Comparison of ENCODE assay signal across 14 cellular contexts in the genomic region with DNA sequence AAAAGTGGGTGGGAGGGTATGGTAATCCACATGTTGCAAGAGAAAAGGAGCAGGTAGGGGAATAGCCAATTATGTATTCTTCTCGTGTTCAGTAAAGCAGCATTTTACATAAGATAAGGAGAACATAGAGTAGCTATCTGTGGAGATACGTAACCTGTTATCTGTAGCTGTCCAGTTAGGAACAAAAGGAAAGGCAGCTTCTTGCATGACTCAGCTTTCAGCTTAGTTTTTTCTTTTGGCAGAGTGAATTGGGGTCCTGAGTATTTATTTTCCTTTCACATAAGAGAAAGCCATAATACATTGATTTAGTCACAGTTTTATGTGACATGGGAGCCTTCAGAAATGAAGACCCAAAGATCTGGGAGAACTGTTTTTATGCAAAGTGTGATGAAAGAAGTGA.
DNase-seq lines count a peak whose midpoint lies in the region; ATAC-seq and TF ChIP-seq lines count a peak whose summit lies in the region.
"Had no signal": no experiment of that assay in that cellular context is flagged by ENCODE, and none has a peak within 500 bp of the region (broad histone marks: within the 10 kb centered on the region; RNA-seq: fewer than 3 reads in every experiment).

No MANE protein-coding gene starts in this region.

- H3K4me2 ChIP-seq in mesendoderm (ENCODE audit: low read length), result no peak overlapping the region
- no peak overlapping the region for H3K4me2 ChIP-seq in PC-3 (ENCODE audit: low read length)

- H3K9me3 ChIP-seq in PC-3 (ENCODE audit: low read length), result no peaks in the 10 kb centered on the region
- H3K9me3 ChIP-seq: BE2C had no signal

- H2AFZ ChIP-seq in PC-3 (ENCODE audit: low read length), result no peak overlapping the region
- H2AFZ ChIP-seq: GM23248 had no signal

- H4K20me1 ChIP-seq in PC-3 (ENCODE audit: low read length), result no peaks in the 10 kb centered on the region

- no peak overlapping the region for H3K23ac ChIP-seq in mesendoderm (ENCODE audit: low read length)

- H3K4me1 ChIP-seq in mesendoderm (ENCODE audit: control insufficient read depth, low read depth, low read length) (no peaks in the 10 kb centered on the region), PC-3 (ENCODE audit: insufficient read depth, low read length) (peaks cover 25% of the 10 kb centered on the region)
- H3K4me1 ChIP-seq: BE2C had no signal

- H2BK15ac ChIP-seq in mesendoderm (replicated peaks; ENCODE audit: low read depth), result no peak overlapping the region

- H3K27ac ChIP-seq in brain microvascular endothelial cell (no peak overlapping the region), mesendoderm (ENCODE audit: low read depth, low read length) (no peak overlapping the region), PC-3 (ENCODE audit: low read length) (no peak overlapping the region)
- H3K27ac ChIP-seq: C4-2B, GM23248 had no signal

- no TSS peak for BruUV-seq in PC-3 (replicated peaks; lab: Mats Ljungman, UMichigan)

- no peak overlapping the region for H3K4ac ChIP-seq in mesendoderm (ENCODE audit: low read depth, low read length)

- no peak overlapping the region for H2BK5ac ChIP-seq in mesendoderm (ENCODE audit: low read length)

- no peak overlapping the region for H4K5ac ChIP-seq in mesendoderm (ENCODE audit: low read length)

- TF ChIP-seq CTCF in brain microvascular endothelial cell (IDR thresholded peaks at IDR 0.05; ENCODE audit: low read depth, low read length, missing control alignments), result no peak
- TF ChIP-seq CTCF in PC-3 (conservative IDR thresholded peaks at IDR 0.05; ENCODE audit: low read depth, low read length), result no peak

- no peak overlapping the region for H3K18ac ChIP-seq in mesendoderm (ENCODE audit: low read length)

- H2BK120ac ChIP-seq in mesendoderm (ENCODE audit: low read depth, low read length), result no peak overlapping the region

- intact Hi-C loops in PC-3 (cut with micrococcal nuclease), result no loop called here

- H3K9me2 ChIP-seq in PC-3 (replicated peaks; ENCODE audit: low read length), result no peaks in the 10 kb centered on the region

- no peak overlapping the region for H4K8ac ChIP-seq in mesendoderm (ENCODE audit: low read depth, low read length)

- DNase-seq in EL (peak; percentile 6), brain microvascular endothelial cell (peak; percentile 33), mesendoderm (peak; percentile 1), C1 segment of cervical spinal cord (lab: John Stamatoyannopoulos, UW) (no peak), D341Med (ENCODE audit: low spot score) (no peak), PC-3 (no peak)
- DNase-seq: ACHN; BE2C; CD4-positive, alpha-beta T cell; DMS79 treated with DMSO at 0.1 percent for 48 hours had no signal

- no peak for ATAC-seq in SK-N-SH treated with all-trans-retinoic acid at 6 μM for 48 hours
- ATAC-seq in PC-3, result no peak
- ATAC-seq: GM12878 had no signal

- H3F3A ChIP-seq in PC-3 (ENCODE audit: low read length, unreplicated experiment), result no peaks in the 10 kb centered on the region

- WGBS in mesendoderm (ENCODE audit: extremely low coverage, insufficient coverage, low lambda C conversion rate), result no CpG with 5 or more reads among the region's 2 CpGs

- H3K9ac ChIP-seq in mesendoderm (ENCODE audit: low read length) (no peak overlapping the region), PC-3 (ENCODE audit: low read length) (no peak overlapping the region)
- H3K9ac ChIP-seq: GM23248 had no signal

- H3K56ac ChIP-seq in mesendoderm (ENCODE audit: low read length), result no peak overlapping the region

- POLR2A ChIA-PET in PC-3 (lab: Charles Lee; ENCODE audit: unreplicated experiment), result interaction anchor here (0.7 kb wide), 1 partner anchor 264 kb away, joined by 9 read pairs; no protein-coding TSS in a partner anchor

- CTCF ChIA-PET in PC-3 (lab: Charles Lee), result interaction anchor here (1.1 kb wide), 1 partner anchor 180 kb away, joined by 3 read pairs; no protein-coding TSS in a partner anchor

- no peak overlapping the region for H3K4me3 ChIP-seq in brain microvascular endothelial cell (ENCODE audit: low read depth, low read length)
- H3K4me3 ChIP-seq in mesendoderm (ENCODE audit: low read length), result no peak overlapping the region
- no peak overlapping the region for H3K4me3 ChIP-seq in PC-3 (ENCODE audit: low read length)
- H3K4me3 ChIP-seq: GM12878, GM23248 had no signal

- no peak overlapping the region for H2AK5ac ChIP-seq in mesendoderm (ENCODE audit: low read length)

- in situ Hi-C loops in brain microvascular endothelial cell (cut with HindIII; ENCODE audit: low pct_ligation_motif_present, low sequenced_read_pairs), result no loop called here

- H3K79me1 ChIP-seq in mesendoderm (ENCODE audit: low read length), result no peaks in the 10 kb centered on the region

- no peaks in the 10 kb centered on the region for H3K36me3 ChIP-seq in brain microvascular endothelial cell (replicated peaks)
- H3K36me3 ChIP-seq in mesendoderm (ENCODE audit: control insufficient read depth, insufficient read depth, low read length), result no peaks in the 10 kb centered on the region
- H3K36me3 ChIP-seq in PC-3 (ENCODE audit: low read depth, low read length), result no peaks in the 10 kb centered on the region
- H3K36me3 ChIP-seq: BE2C had no signal

- H3K79me2 ChIP-seq in mesendoderm (ENCODE audit: control insufficient read depth, insufficient read depth, low read length), result no peaks in the 10 kb centered on the region
- H3K79me2 ChIP-seq in PC-3 (ENCODE audit: low read length), result no peaks in the 10 kb centered on the region

- H3K27me3 ChIP-seq in brain microvascular endothelial cell (replicated peaks), result no peaks in the 10 kb centered on the region
- H3K27me3 ChIP-seq in mesendoderm (ENCODE audit: insufficient read depth, low read length, poor library complexity), result no peaks in the 10 kb centered on the region
- H3K27me3 ChIP-seq in PC-3 (ENCODE audit: low read length), result no peaks in the 10 kb centered on the region
- H3K27me3 ChIP-seq: BE2C had no signal

TF ChIP-seq in SK-N-SH treated with all-trans-retinoic acid at 6 μM for 48 hours, 23 proteins besides CTCF, POLR2A, EP300 and RAD21:
- TF ChIP-seq ISL1 (CRISPR knock-in tag; IDR thresholded peaks at IDR 0.05) (peak; percentile 48; the same call in 1 of the 2 replicates), RARB (CRISPR knock-in tag; IDR thresholded peaks at IDR 0.05) (no peak)

Comparison
In these comparisons a context has a peak if more than half of its experiments do, and no peak if none do; other contexts are left out.
1. DNase-seq: peak in EL (single experiment), brain microvascular endothelial cell (single experiment) and mesendoderm (single experiment); none in C1 segment of cervical spinal cord (0 of 14), D341Med (single experiment) and PC-3 (single experiment).